In genomic region chr12:7797698-7798398, GRCh38 we compare ENCODE assay signal across 19 cellular contexts. TPM values are rescaled to one million over a fixed set of nuclear protein-coding genes. Genes with fewer than 3 reads are reported as not detected.
DNase-seq lines count a peak whose midpoint lies in the region; ATAC-seq and TF ChIP-seq lines count a peak whose summit lies in the region.
"Had no signal": no experiment of that assay in that cellular context is flagged by ENCODE, and none has a peak within 500 bp of the region (broad histone marks: within the 10 kb centered on the region; RNA-seq: fewer than 3 reads in every experiment).

No MANE protein-coding gene starts in this region.

- no peaks in the 10 kb centered on the region for H3K27me3 ChIP-seq in HUES6 (ENCODE audit: control insufficient read depth, insufficient read depth, low read length)
- H3K27me3 ChIP-seq in SK-N-SH (ENCODE audit: insufficient read depth) = peaks cover 8% of the 10 kb centered on the region; the same call in 1 of the 2 replicates
- H3K27me3 ChIP-seq: neutrophil, SJCRH30, transverse colon had no signal

- H3K9me3 ChIP-seq in HUES6 (ENCODE audit: control insufficient read depth, insufficient read depth, low read depth, low read length) = no peaks in the 10 kb centered on the region
- no peaks in the 10 kb centered on the region for H3K9me3 ChIP-seq in SK-N-SH
- H3K9me3 ChIP-seq: neutrophil, SJCRH30, transverse colon had no signal

- H3K9ac ChIP-seq in HUES6 (ENCODE audit: low read length) = peak overlapping the region; percentile 66
- no peak overlapping the region for H3K9ac ChIP-seq in SK-N-SH

- no peaks in the 10 kb centered on the region for H3K79me2 ChIP-seq in SK-N-SH (ENCODE audit: insufficient read depth)

- peak overlapping the region; percentile 96 for H3K27ac ChIP-seq in HUES6 (ENCODE audit: low read depth, low read length)
- H3K27ac ChIP-seq in SK-N-SH (ENCODE audit: low read depth in 2 of 2, low read length in 1 of 2) = no peak overlapping the region
- H3K27ac ChIP-seq: neutrophil, SJCRH30, transverse colon had no signal

- DNase-seq in A172 (ENCODE audit: low spot score) (peak; percentile 25), cardiac fibroblast (ENCODE audit: low read depth in 2 of 2) (peak; percentile 9 to 18), iris pigment epithelial cell (ENCODE audit: low read depth) (peak; percentile 31), ureter (ENCODE audit: low spot score) (no peak), SK-N-SH (no peak), NCI-H748 (lab: John Stamatoyannopoulos, UW; ENCODE audit: unreplicated experiment) (no peak)
- DNase-seq: activated T-cell treated with anti-CD3 and anti-CD28 coated beads, Interleukin-2, amount 50 U/mL, for 1 hour; CD8-positive, alpha-beta T cell; kidney; midbrain; NCI-H1694 treated with DMSO at 0.1 percent for 48 hours; NCI-H510A; SJCRH30; stimulated activated CD4-positive, alpha-beta T cell treated with anti-CD3 and anti-CD28 coated beads, Interleukin-4, amount 100 ng/mL, for 4 hours; transverse colon had no signal

- CTCF ChIA-PET in SK-N-SH (lab: Yijun Ruan, JAX) = interaction anchor here (1.7 kb wide), 1 partner anchor 9 kb away, joined by 7 read pairs; no protein-coding TSS in a partner anchor

- peaks cover 55% of the 10 kb centered on the region for H3K36me3 ChIP-seq in HUES6 (ENCODE audit: control insufficient read depth, insufficient read depth, low read length)
- no peaks in the 10 kb centered on the region for H3K36me3 ChIP-seq in SK-N-SH (replicated peaks in 1 of 2; ENCODE audit: control insufficient read depth in 1 of 2, insufficient read depth in 2 of 2, low read length in 1 of 2)
- H3K36me3 ChIP-seq: neutrophil, SJCRH30, transverse colon had no signal

- no peaks in the 10 kb centered on the region for H3F3A ChIP-seq in SK-N-SH (replicated peaks; ENCODE audit: insufficient read depth)

- TF ChIP-seq RAD21 in SK-N-SH (IDR thresholded peaks at IDR 0.05; ENCODE audit: low read length) = no peak

- TF ChIP-seq EP300 in SK-N-SH (IDR thresholded peaks at IDR 0.05; ENCODE audit: borderline replicate concordance in 1 of 2, low read depth in 1 of 2, low read length in 1 of 2) = no peak

- H3K4me1 ChIP-seq in HUES6 (ENCODE audit: control insufficient read depth, insufficient read depth, low read length) = peaks cover 31% of the 10 kb centered on the region
- H3K4me1 ChIP-seq in SK-N-SH (ENCODE audit: control insufficient read depth in 1 of 2, insufficient read depth in 2 of 2, low read depth in 1 of 2, low read length in 1 of 2) = no peaks in the 10 kb centered on the region
- H3K4me1 ChIP-seq: SJCRH30, transverse colon had no signal

- H3K4me2 ChIP-seq in SK-N-SH = no peak overlapping the region

- POLR2A ChIA-PET in SK-N-SH (lab: Yijun Ruan, JAX) = no interaction called here

- ATAC-seq in HG03457 (IDR thresholded peaks at IDR 0.05; ENCODE audit: unreplicated experiment) = no peak
- ATAC-seq: activated naive CD4-positive, alpha-beta T cell treated with anti-CD3 and anti-CD28 coated beads, Interleukin-2, amount 50 U/mL, for 72 hours; CD8-positive, alpha-beta T cell had no signal

- no peaks in the 10 kb centered on the region for H4K20me1 ChIP-seq in SK-N-SH (ENCODE audit: insufficient read depth)

- no peak overlapping the region for H3K4me3 ChIP-seq in HUES6 (ENCODE audit: low read depth, low read length)
- no peak overlapping the region for H3K4me3 ChIP-seq in cardiac fibroblast (replicated peaks in 1 of 2; ENCODE audit: low read depth in 2 of 2, low read length in 2 of 2)
- H3K4me3 ChIP-seq in SK-N-SH (ENCODE audit: low read depth in 2 of 2, low read length in 1 of 2) = no peak overlapping the region
- H3K4me3 ChIP-seq: SJCRH30, transverse colon had no signal

- TF ChIP-seq CTCF in cardiac fibroblast (IDR thresholded peaks at IDR 0.05; ENCODE audit: low read depth, low read length) (no peak), SK-N-SH (IDR thresholded peaks at IDR 0.05) (no peak)

- no peak overlapping the region for H2AFZ ChIP-seq in SK-N-SH (ENCODE audit: low read depth)

- 19% methylated on average over 12 of the region's 12 CpGs for WGBS in SK-N-SH (ENCODE audit: low lambda C conversion rate)

- no peaks in the 10 kb centered on the region for H3K9me2 ChIP-seq in SK-N-SH

TF ChIP-seq in SK-N-SH, 30 proteins besides CTCF, POLR2A, EP300 and RAD21:
- TF ChIP-seq PBX3 (IDR thresholded peaks at IDR 0.05) (no peak), MEF2A (IDR thresholded peaks at IDR 0.05; ENCODE audit: borderline replicate concordance, low read depth) (no peak), GABPA (IDR thresholded peaks at IDR 0.05; ENCODE audit: low read depth) (no peak), REST (IDR thresholded peaks at IDR 0.05; ENCODE audit: low read depth, low read length) (no peak), SIN3A (IDR thresholded peaks at IDR 0.05; ENCODE audit: borderline replicate concordance, low read depth, low read length) (no peak), NRF1 (IDR thresholded peaks at IDR 0.05; ENCODE audit: low read depth, low read length) (no peak), JUND (IDR thresholded peaks at IDR 0.05) (no peak), FOXJ3 (CRISPR knock-in tag; IDR thresholded peaks at IDR 0.05) (no peak), RCOR1 (IDR thresholded peaks at IDR 0.05; ENCODE audit: low read length) (no peak), MXI1 (IDR thresholded peaks at IDR 0.05; ENCODE audit: low read depth, low read length) (no peak), CHD2 (IDR thresholded peaks at IDR 0.05; ENCODE audit: low read length, partially characterized antibody) (no peak), TAF1 (IDR thresholded peaks at IDR 0.05; ENCODE audit: borderline replicate concordance, low read depth, low read length) (no peak), TEAD4 (IDR thresholded peaks at IDR 0.05; ENCODE audit: borderline replicate concordance, insufficient read depth) (no peak)
- TF ChIP-seq, protein P1, sequence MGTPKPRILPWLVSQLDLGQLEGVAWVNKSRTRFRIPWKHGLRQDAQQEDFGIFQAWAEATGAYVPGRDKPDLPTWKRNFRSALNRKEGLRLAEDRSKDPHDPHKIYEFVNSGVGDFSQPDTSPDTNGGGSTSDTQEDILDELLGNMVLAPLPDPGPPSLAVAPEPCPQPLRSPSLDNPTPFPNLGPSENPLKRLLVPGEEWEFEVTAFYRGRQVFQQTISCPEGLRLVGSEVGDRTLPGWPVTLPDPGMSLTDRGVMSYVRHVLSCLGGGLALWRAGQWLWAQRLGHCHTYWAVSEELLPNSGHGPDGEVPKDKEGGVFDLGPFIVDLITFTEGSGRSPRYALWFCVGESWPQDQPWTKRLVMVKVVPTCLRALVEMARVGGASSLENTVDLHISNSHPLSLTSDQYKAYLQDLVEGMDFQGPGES (IDR thresholded peaks at IDR 0.05; ENCODE audit: low read depth, low read length) = no peak

RNA-seq across cellular contexts. Expression of gene NANOG, which starts 8.6 kb away (rescaled TPM):
- not detected in 2 replicates for total RNA-seq in A172 (2014; rRNA removed; shearing (Covaris generic))
- 2.5 TPM for total RNA-seq in ureter
- not detected in 2 replicates for polyA plus RNA-seq in SK-N-SH (2012; rRNA removed)
- not detected in 2 replicates for polyA plus RNA-seq in SK-N-SH (2012; cell fraction: cytosol; rRNA removed)
- 0.02 and 0.05 TPM in 2 replicates for polyA plus RNA-seq in SK-N-SH (2012; cell fraction: nucleus; rRNA removed)
- total RNA-seq: activated naive CD4-positive, alpha-beta T cell treated with anti-CD3 and anti-CD28 coated beads, Interleukin-2, amount 50 U/mL, for 72 hours; CD8-positive, alpha-beta T cell; SJCRH30 had no signal

RNA-seq across cellular contexts. Expression of gene NANOGNB, which starts 32.8 kb away (rescaled TPM):
- not detected in 2 replicates for total RNA-seq in A172 (2014; rRNA removed; shearing (Covaris generic))
- not detected for total RNA-seq in ureter
- not detected in 2 replicates for polyA plus RNA-seq in SK-N-SH (2012; rRNA removed)
- not detected in 2 replicates for polyA plus RNA-seq in SK-N-SH (2012; cell fraction: cytosol; rRNA removed)
- polyA plus RNA-seq in SK-N-SH (2012; cell fraction: nucleus; rRNA removed) = not detected in 2 replicates
- total RNA-seq: activated naive CD4-positive, alpha-beta T cell treated with anti-CD3 and anti-CD28 coated beads, Interleukin-2, amount 50 U/mL, for 72 hours; CD8-positive, alpha-beta T cell; kidney; SJCRH30; transverse colon had no signal

RNA-seq across cellular contexts. Expression of gene CLEC4C, which starts 50.7 kb away (rescaled TPM):
- total RNA-seq in A172 (2014; rRNA removed; shearing (Covaris generic)) = not detected in 2 replicates
- not detected for total RNA-seq in ureter
- polyA plus RNA-seq in SK-N-SH (2012; rRNA removed) = not detected in 2 replicates
- not detected in 2 replicates for polyA plus RNA-seq in SK-N-SH (2012; cell fraction: cytosol; rRNA removed)
- not detected in 2 replicates for polyA plus RNA-seq in SK-N-SH (2012; cell fraction: nucleus; rRNA removed)
- total RNA-seq: activated naive CD4-positive, alpha-beta T cell treated with anti-CD3 and anti-CD28 coated beads, Interleukin-2, amount 50 U/mL, for 72 hours; CD8-positive, alpha-beta T cell; kidney; SJCRH30; transverse colon had no signal

Comparison
In these comparisons a context has a peak if more than half of its experiments do, and no peak if none do; other contexts are left out.
1. DNase-seq: peak in A172 (single experiment), cardiac fibroblast (2 of 2) and iris pigment epithelial cell (single experiment); none in ureter (single experiment), SK-N-SH (single experiment) and NCI-H748 (single experiment).